In the genomic region with DNA sequence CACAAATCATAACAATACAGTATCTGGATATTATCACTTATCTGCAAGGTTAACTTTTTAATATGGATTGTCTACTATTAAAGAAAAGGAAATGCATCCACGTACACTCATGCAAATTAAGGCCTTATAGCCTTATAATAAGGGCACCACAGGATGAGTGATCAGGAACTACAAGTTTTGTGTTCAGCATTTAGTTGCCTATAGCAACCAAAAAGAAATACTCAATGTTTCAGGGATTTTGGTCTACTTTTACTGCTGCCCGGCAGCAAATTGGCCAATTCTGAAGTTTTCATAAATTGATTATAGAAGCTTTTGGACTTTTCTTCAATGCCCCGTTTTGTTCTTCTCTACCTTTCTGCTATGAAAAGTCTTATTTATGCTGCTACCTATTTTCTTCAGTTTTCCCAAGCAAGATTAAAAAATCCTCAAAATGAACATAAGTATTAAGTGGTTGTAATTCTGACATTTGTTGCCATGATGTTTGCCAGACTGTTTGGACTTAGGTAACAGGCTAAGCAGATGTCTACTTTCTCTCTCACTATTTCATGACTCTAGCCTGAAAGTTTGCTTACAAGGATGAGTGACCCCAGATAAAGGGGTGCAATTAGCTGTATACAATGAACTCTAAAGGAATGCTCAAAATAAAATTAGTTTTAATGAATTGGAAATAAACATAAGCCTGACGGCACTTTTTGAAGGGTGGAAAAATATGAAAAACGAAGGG, we compare ENCODE assay signal across 22 cellular contexts.
"Had no signal": no experiment of that assay in that cellular context is flagged by ENCODE, and none has a peak within 500 bp of the region (broad histone marks: within the 10 kb centered on the region; RNA-seq: fewer than 3 reads in every experiment).

No MANE protein-coding gene starts in this region.

- H3K36me3 Mint-ChIP-seq: activated CD8-positive, alpha-beta memory T cell treated with anti-CD3 and anti-CD28 coated beads, Interleukin-2, amount 10 ng/mL, durations not matched to agents 7 days and 5 days; activated naive CD4-positive, alpha-beta T cell treated with anti-CD3 and anti-CD28 coated beads, Interleukin-2, amount 50 U/mL, for 72 hours; brain had no signal

- H3K4me1 Mint-ChIP-seq: activated CD8-positive, alpha-beta memory T cell treated with anti-CD3 and anti-CD28 coated beads, Interleukin-2, amount 10 ng/mL, durations not matched to agents 7 days and 5 days; activated naive CD8-positive, alpha-beta T cell treated with anti-CD3 and anti-CD28 coated beads, Interleukin-2, amount 50 U/mL, for 24 hours had no signal

- H3K9me3 ChIP-seq: SJSA1 had no signal

- H3K4me3 ChIP-seq: SJSA1 had no signal

- H3K27me3 Mint-ChIP-seq: brain had no signal

- H3K9me3 Mint-ChIP-seq: activated naive CD4-positive, alpha-beta T cell treated with anti-CD3 and anti-CD28 coated beads, Interleukin-2, amount 50 U/mL, for 72 hours; activated naive CD8-positive, alpha-beta T cell treated with anti-CD3 and anti-CD28 coated beads, Interleukin-2, amount 50 U/mL, for 24 hours; activated T-cell treated with anti-CD3 and anti-CD28 coated beads, Interleukin-2, amount 50 U/mL, for 24 hours; brain; T-helper 1 cell treated with Interleukin-12 subunit alpha and Interleukin-12 subunit beta and Interleukin-4 antibody, amounts not matched to agents 30 μg/mL and 1 μg/mL, for 36 hours had no signal

- H3K27ac ChIP-seq: KMS-11, SJSA1 had no signal

- ATAC-seq: activated CD4-positive, CD25-positive, alpha-beta regulatory T cell treated with anti-CD3 and anti-CD28 coated beads, Interleukin-2, amount 50 U/mL, for 24 hours; activated CD8-positive, alpha-beta memory T cell treated with anti-CD3 and anti-CD28 coated beads, Interleukin-2, amount 10 ng/mL, durations not matched to agents 7 days and 5 days; activated naive CD4-positive, alpha-beta T cell treated with anti-CD3 and anti-CD28 coated beads, Interleukin-2, amount 50 U/mL, for 72 hours; activated naive CD8-positive, alpha-beta T cell treated with anti-CD3 and anti-CD28 coated beads, Interleukin-2, amount 50 U/mL, for 24 hours had no signal

- H3K9ac ChIP-seq: KMS-11 had no signal

- H3K4me3 Mint-ChIP-seq: activated CD8-positive, alpha-beta memory T cell treated with anti-CD3 and anti-CD28 coated beads, Interleukin-2, amount 10 ng/mL, durations not matched to agents 7 days and 5 days; activated naive CD8-positive, alpha-beta T cell treated with anti-CD3 and anti-CD28 coated beads, Interleukin-2, amount 50 U/mL, for 24 hours; activated T-cell treated with anti-CD3 and anti-CD28 coated beads, Interleukin-2, amount 50 U/mL, for 24 hours; brain; T-helper 1 cell treated with Interleukin-12 subunit alpha and Interleukin-12 subunit beta and Interleukin-4 antibody, amounts not matched to agents 30 μg/mL and 1 μg/mL, for 36 hours had no signal

- H3K27me3 ChIP-seq: SJSA1 had no signal

- H3K36me3 ChIP-seq: SJSA1 had no signal

- DNase-seq: activated CD4-positive, alpha-beta T cell treated with anti-CD3 and anti-CD28 coated beads for 48 hours; activated CD4-positive, alpha-beta T cell treated with anti-CD3 and anti-CD28 coated beads, Interleukin-2, amount 50 U/mL, for 48 hours; activated CD8-positive, alpha-beta memory T cell treated with anti-CD3 and anti-CD28 coated beads, Interleukin-2, amount 10 ng/mL, durations not matched to agents 7 days and 5 days; activated effector memory CD4-positive, alpha-beta T cell treated with anti-CD3 and anti-CD28 coated beads, Interleukin-2, amount 50 U/mL, for 16 hours; activated naive CD4-positive, alpha-beta T cell treated with Interleukin-2 at 50 U/mL for 16 hours; activated naive CD8-positive, alpha-beta T cell treated with anti-CD3 and anti-CD28 coated beads, Interleukin-2, amount 50 U/mL, for 24 hours; activated T-cell treated with anti-CD3 and anti-CD28 coated beads, Interleukin-2, amount 50 U/mL, for 24 hours; amygdala; NCI-H1092 treated with DMSO at 0.1 percent for 48 hours; NCI-H1417 treated with DMSO at 0.1 percent for 48 hours; NCI-H1694; NCI-H2081; NCI-H510A treated with DMSO at 0.1 percent for 48 hours; NCI-H69; NK-92 treated with Interleukin-12 subunit alpha and Interleukin-12 subunit beta, amount 100 ng/mL, for 24 hours; SHP77 had no signal

- H3K4me2 ChIP-seq: KMS-11 had no signal

- H3K4me1 ChIP-seq: SJSA1 had no signal

- H3K27ac Mint-ChIP-seq: activated CD8-positive, alpha-beta memory T cell treated with anti-CD3 and anti-CD28 coated beads, Interleukin-2, amount 10 ng/mL, durations not matched to agents 7 days and 5 days; activated naive CD4-positive, alpha-beta T cell treated with anti-CD3 and anti-CD28 coated beads, Interleukin-2, amount 50 U/mL, for 72 hours; activated naive CD8-positive, alpha-beta T cell treated with anti-CD3 and anti-CD28 coated beads, Interleukin-2, amount 50 U/mL, for 24 hours; activated T-cell treated with anti-CD3 and anti-CD28 coated beads, Interleukin-2, amount 50 U/mL, for 24 hours; brain; T-helper 1 cell treated with Interleukin-12 subunit alpha and Interleukin-12 subunit beta and Interleukin-4 antibody, amounts not matched to agents 30 μg/mL and 1 μg/mL, for 36 hours had no signal
